1 cellular context compared by ENCODE assay signal in the genomic region with DNA sequence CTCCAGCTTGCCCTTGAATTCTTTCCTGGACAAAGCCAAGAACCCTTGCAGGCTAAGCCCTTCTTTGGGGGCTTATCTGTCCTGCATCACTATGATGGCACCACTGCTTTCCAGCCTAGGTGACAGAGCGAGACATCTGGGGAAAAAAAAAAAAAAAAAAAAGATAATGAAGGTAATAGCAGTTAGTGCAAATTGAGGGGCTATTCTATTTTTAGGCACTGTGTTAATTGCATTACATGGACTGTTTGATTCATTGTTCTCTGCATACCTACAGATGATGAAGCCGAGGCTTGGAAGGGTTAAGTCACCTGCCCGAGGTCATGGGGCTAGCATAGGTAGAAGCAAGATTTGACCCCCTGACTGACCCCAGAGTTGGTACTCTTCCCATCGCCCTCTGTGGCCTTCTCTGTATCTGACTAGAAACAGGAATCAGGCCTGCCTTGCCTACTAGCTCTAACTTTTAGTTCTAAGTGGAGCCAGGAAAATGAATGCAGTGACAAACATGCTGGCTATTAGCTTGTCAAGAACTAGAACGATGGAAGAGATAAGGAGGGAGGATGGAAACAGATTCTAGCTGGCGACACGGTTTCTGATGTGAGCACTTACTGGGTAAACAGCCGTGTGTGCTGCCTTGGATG.
TF ChIP-seq lines count a peak whose summit lies in the region.

No MANE protein-coding gene starts in this region.

TF ChIP-seq in HepG2, 621 proteins besides CTCF, POLR2A, EP300 and RAD21 (continued from another document and continues in another):
- TF ChIP-seq, protein P1, sequence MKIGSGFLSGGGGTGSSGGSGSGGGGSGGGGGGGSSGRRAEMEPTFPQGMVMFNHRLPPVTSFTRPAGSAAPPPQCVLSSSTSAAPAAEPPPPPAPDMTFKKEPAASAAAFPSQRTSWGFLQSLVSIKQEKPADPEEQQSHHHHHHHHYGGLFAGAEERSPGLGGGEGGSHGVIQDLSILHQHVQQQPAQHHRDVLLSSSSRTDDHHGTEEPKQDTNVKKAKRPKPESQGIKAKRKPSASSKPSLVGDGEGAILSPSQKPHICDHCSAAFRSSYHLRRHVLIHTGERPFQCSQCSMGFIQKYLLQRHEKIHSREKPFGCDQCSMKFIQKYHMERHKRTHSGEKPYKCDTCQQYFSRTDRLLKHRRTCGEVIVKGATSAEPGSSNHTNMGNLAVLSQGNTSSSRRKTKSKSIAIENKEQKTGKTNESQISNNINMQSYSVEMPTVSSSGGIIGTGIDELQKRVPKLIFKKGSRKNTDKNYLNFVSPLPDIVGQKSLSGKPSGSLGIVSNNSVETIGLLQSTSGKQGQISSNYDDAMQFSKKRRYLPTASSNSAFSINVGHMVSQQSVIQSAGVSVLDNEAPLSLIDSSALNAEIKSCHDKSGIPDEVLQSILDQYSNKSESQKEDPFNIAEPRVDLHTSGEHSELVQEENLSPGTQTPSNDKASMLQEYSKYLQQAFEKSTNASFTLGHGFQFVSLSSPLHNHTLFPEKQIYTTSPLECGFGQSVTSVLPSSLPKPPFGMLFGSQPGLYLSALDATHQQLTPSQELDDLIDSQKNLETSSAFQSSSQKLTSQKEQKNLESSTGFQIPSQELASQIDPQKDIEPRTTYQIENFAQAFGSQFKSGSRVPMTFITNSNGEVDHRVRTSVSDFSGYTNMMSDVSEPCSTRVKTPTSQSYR (CRISPR knock-in tag; IDR thresholded peaks at IDR 0.05; ENCODE audit: borderline replicate concordance), result no peak
- TF ChIP-seq ZNF775 (CRISPR knock-in tag; IDR thresholded peaks at IDR 0.05; ENCODE audit: borderline replicate concordance) (no peak), NFYC (CRISPR knock-in tag; IDR thresholded peaks at IDR 0.05) (no peak), ZNF33B (CRISPR knock-in tag; IDR thresholded peaks at IDR 0.05) (0 out of 2 replicates have a peak, but pooled peaks have one; percentile 31), HMG20A (CRISPR knock-in tag; IDR thresholded peaks at IDR 0.05; ENCODE audit: borderline replicate concordance) (no peak), HMG20B (CRISPR knock-in tag; conservative IDR thresholded peaks at IDR 0.05) (no peak), TP53 (CRISPR knock-in tag; conservative IDR thresholded peaks at IDR 0.05) (no peak), CEBPG (CRISPR knock-in tag; IDR thresholded peaks at IDR 0.05) (no peak), ZFP82 (CRISPR knock-in tag; IDR thresholded peaks at IDR 0.05; ENCODE audit: borderline replicate concordance) (no peak), NR2C2 (CRISPR knock-in tag; IDR thresholded peaks at IDR 0.05; ENCODE audit: borderline replicate concordance) (no peak), ZNF382 (CRISPR knock-in tag; IDR thresholded peaks at IDR 0.05; ENCODE audit: borderline replicate concordance) (no peak), ZNF292 (CRISPR knock-in tag; IDR thresholded peaks at IDR 0.05; ENCODE audit: borderline replicate concordance, low read depth) (peak; percentile 69; the same call in 1 of the 2 replicates), ARHGAP35 (CRISPR knock-in tag; IDR thresholded peaks at IDR 0.05; ENCODE audit: borderline replicate concordance) (no peak)
- TF ChIP-seq, protein P2, sequence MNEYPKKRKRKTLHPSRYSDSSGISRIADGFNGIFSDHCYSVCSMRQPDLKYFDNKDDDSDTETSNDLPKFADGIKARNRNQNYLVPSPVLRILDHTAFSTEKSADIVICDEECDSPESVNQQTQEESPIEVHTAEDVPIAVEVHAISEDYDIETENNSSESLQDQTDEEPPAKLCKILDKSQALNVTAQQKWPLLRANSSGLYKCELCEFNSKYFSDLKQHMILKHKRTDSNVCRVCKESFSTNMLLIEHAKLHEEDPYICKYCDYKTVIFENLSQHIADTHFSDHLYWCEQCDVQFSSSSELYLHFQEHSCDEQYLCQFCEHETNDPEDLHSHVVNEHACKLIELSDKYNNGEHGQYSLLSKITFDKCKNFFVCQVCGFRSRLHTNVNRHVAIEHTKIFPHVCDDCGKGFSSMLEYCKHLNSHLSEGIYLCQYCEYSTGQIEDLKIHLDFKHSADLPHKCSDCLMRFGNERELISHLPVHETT (CRISPR knock-in tag; conservative IDR thresholded peaks at IDR 0.05), result no peak
- TF ChIP-seq, protein P3, sequence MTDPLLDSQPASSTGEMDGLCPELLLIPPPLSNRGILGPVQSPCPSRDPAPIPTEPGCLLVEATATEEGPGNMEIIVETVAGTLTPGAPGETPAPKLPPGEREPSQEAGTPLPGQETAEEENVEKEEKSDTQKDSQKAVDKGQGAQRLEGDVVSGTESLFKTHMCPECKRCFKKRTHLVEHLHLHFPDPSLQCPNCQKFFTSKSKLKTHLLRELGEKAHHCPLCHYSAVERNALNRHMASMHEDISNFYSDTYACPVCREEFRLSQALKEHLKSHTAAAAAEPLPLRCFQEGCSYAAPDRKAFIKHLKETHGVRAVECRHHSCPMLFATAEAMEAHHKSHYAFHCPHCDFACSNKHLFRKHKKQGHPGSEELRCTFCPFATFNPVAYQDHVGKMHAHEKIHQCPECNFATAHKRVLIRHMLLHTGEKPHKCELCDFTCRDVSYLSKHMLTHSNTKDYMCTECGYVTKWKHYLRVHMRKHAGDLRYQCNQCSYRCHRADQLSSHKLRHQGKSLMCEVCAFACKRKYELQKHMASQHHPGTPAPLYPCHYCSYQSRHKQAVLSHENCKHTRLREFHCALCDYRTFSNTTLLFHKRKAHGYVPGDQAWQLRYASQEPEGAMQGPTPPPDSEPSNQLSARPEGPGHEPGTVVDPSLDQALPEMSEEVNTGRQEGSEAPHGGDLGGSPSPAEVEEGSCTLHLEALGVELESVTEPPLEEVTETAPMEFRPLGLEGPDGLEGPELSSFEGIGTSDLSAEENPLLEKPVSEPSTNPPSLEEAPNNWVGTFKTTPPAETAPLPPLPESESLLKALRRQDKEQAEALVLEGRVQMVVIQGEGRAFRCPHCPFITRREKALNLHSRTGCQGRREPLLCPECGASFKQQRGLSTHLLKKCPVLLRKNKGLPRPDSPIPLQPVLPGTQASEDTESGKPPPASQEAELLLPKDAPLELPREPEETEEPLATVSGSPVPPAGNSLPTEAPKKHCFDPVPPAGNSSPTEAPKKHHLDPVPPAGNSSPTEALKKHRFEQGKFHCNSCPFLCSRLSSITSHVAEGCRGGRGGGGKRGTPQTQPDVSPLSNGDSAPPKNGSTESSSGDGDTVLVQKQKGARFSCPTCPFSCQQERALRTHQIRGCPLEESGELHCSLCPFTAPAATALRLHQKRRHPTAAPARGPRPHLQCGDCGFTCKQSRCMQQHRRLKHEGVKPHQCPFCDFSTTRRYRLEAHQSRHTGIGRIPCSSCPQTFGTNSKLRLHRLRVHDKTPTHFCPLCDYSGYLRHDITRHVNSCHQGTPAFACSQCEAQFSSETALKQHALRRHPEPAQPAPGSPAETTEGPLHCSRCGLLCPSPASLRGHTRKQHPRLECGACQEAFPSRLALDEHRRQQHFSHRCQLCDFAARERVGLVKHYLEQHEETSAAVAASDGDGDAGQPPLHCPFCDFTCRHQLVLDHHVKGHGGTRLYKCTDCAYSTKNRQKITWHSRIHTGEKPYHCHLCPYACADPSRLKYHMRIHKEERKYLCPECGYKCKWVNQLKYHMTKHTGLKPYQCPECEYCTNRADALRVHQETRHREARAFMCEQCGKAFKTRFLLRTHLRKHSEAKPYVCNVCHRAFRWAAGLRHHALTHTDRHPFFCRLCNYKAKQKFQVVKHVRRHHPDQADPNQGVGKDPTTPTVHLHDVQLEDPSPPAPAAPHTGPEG (CRISPR knock-in tag; IDR thresholded peaks at IDR 0.05), result no peak
- TF ChIP-seq, protein P4, sequence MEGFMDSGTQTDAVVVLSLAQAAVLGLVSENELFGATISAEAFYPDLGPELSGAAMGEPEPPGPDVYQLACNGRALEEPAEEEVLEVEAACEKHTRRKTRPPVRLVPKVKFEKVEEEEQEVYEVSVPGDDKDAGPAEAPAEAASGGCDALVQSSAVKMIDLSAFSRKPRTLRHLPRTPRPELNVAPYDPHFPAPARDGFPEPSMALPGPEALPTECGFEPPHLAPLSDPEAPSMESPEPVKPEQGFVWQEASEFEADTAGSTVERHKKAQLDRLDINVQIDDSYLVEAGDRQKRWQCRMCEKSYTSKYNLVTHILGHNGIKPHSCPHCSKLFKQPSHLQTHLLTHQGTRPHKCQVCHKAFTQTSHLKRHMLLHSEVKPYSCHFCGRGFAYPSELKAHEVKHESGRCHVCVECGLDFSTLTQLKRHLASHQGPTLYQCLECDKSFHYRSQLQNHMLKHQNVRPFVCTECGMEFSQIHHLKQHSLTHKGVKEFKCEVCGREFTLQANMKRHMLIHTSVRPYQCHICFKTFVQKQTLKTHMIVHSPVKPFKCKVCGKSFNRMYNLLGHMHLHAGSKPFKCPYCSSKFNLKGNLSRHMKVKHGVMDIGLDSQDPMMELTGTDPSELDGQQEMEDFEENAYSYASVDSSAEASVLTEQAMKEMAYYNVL (CRISPR knock-in tag; IDR thresholded peaks at IDR 0.05; ENCODE audit: borderline replicate concordance), result no peak
- TF ChIP-seq, protein P5, sequence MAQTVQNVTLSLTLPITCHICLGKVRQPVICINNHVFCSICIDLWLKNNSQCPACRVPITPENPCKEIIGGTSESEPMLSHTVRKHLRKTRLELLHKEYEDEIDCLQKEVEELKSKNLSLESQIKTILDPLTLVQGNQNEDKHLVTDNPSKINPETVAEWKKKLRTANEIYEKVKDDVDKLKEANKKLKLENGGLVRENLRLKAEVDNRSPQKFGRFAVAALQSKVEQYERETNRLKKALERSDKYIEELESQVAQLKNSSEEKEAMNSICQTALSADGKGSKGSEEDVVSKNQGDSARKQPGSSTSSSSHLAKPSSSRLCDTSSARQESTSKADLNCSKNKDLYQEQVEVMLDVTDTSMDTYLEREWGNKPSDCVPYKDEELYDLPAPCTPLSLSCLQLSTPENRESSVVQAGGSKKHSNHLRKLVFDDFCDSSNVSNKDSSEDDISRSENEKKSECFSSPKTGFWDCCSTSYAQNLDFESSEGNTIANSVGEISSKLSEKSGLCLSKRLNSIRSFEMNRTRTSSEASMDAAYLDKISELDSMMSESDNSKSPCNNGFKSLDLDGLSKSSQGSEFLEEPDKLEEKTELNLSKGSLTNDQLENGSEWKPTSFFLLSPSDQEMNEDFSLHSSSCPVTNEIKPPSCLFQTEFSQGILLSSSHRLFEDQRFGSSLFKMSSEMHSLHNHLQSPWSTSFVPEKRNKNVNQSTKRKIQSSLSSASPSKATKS (CRISPR knock-in tag; IDR thresholded peaks at IDR 0.05), result no peak
- TF ChIP-seq, protein P6, sequence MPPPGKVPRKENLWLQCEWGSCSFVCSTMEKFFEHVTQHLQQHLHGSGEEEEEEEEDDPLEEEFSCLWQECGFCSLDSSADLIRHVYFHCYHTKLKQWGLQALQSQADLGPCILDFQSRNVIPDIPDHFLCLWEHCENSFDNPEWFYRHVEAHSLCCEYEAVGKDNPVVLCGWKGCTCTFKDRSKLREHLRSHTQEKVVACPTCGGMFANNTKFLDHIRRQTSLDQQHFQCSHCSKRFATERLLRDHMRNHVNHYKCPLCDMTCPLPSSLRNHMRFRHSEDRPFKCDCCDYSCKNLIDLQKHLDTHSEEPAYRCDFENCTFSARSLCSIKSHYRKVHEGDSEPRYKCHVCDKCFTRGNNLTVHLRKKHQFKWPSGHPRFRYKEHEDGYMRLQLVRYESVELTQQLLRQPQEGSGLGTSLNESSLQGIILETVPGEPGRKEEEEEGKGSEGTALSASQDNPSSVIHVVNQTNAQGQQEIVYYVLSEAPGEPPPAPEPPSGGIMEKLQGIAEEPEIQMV (CRISPR knock-in tag; IDR thresholded peaks at IDR 0.05; ENCODE audit: low read depth), result no peak
- TF ChIP-seq, protein P7, sequence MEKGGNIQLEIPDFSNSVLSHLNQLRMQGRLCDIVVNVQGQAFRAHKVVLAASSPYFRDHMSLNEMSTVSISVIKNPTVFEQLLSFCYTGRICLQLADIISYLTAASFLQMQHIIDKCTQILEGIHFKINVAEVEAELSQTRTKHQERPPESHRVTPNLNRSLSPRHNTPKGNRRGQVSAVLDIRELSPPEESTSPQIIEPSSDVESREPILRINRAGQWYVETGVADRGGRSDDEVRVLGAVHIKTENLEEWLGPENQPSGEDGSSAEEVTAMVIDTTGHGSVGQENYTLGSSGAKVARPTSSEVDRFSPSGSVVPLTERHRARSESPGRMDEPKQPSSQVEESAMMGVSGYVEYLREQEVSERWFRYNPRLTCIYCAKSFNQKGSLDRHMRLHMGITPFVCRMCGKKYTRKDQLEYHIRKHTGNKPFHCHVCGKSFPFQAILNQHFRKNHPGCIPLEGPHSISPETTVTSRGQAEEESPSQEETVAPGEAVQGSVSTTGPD (CRISPR knock-in tag; IDR thresholded peaks at IDR 0.05), result no peak
- TF ChIP-seq, protein P8, sequence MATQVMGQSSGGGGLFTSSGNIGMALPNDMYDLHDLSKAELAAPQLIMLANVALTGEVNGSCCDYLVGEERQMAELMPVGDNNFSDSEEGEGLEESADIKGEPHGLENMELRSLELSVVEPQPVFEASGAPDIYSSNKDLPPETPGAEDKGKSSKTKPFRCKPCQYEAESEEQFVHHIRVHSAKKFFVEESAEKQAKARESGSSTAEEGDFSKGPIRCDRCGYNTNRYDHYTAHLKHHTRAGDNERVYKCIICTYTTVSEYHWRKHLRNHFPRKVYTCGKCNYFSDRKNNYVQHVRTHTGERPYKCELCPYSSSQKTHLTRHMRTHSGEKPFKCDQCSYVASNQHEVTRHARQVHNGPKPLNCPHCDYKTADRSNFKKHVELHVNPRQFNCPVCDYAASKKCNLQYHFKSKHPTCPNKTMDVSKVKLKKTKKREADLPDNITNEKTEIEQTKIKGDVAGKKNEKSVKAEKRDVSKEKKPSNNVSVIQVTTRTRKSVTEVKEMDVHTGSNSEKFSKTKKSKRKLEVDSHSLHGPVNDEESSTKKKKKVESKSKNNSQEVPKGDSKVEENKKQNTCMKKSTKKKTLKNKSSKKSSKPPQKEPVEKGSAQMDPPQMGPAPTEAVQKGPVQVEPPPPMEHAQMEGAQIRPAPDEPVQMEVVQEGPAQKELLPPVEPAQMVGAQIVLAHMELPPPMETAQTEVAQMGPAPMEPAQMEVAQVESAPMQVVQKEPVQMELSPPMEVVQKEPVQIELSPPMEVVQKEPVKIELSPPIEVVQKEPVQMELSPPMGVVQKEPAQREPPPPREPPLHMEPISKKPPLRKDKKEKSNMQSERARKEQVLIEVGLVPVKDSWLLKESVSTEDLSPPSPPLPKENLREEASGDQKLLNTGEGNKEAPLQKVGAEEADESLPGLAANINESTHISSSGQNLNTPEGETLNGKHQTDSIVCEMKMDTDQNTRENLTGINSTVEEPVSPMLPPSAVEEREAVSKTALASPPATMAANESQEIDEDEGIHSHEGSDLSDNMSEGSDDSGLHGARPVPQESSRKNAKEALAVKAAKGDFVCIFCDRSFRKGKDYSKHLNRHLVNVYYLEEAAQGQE (IDR thresholded peaks at IDR 0.05; ENCODE audit: borderline replicate concordance in 1 of 2, low read depth in 1 of 2, low read length in 2 of 2), result no peak
- TF ChIP-seq, protein P9, sequence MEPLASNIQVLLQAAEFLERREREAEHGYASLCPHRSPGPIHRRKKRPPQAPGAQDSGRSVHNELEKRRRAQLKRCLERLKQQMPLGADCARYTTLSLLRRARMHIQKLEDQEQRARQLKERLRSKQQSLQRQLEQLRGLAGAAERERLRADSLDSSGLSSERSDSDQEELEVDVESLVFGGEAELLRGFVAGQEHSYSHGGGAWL (CRISPR knock-in tag; IDR thresholded peaks at IDR 0.05), result 0 out of 2 replicates have a peak, but pooled peaks have one; percentile 34
